8 cellular contexts compared by ENCODE assay signal in genomic region chr1:152034654-152035405, GRCh38. TPM values are rescaled to one million over a fixed set of nuclear protein-coding genes. Genes with fewer than 3 reads are reported as not detected.
DNase-seq lines count a peak whose midpoint lies in the region; ATAC-seq and TF ChIP-seq lines count a peak whose summit lies in the region.

No MANE protein-coding gene starts in this region.

- no peak for TF ChIP-seq POLR2A in body of pancreas (IDR thresholded peaks at IDR 0.05)

- intact Hi-C loops in body of pancreas (cut with DNase I), result no loop called here

- peaks cover 49% of the 10 kb centered on the region for H3K36me3 ChIP-seq in MG63
- H3K36me3 ChIP-seq in body of pancreas (replicated peaks in 1 of 2; ENCODE audit: insufficient read depth in 1 of 2, low read depth in 2 of 2), result peaks cover 9 to 14% of the 10 kb centered on the region in 2 donors

- H3K4me3 ChIP-seq in MG63 (peak overlapping the region; percentile 69), body of pancreas (peak overlapping the region in 1 of 2 donors; percentile 47)

- ATAC-seq in body of pancreas (peak; percentile 38), GM21423 (IDR thresholded peaks at IDR 0.05; ENCODE audit: unreplicated experiment) (no peak)

- WGBS in body of pancreas, 2 donors, result 17 to 25% methylated on average over 8 of the region's 8 CpGs

- H3K27me3 ChIP-seq in MG63 (no peaks in the 10 kb centered on the region), body of pancreas (no peaks in the 10 kb centered on the region)

- TF ChIP-seq CTCF in GM20000 (IDR thresholded peaks at IDR 0.05; ENCODE audit: extremely low read depth, missing control alignments), result peak; percentile 15
- peak in 6 of 7 experiments; percentile 20 to 58 (median 53) for TF ChIP-seq CTCF in body of pancreas (IDR thresholded peaks at IDR 0.05)

- H3K9me3 ChIP-seq in MG63 (no peaks in the 10 kb centered on the region), body of pancreas (no peaks in the 10 kb centered on the region)

- H3K4me1 ChIP-seq in body of pancreas, result peaks cover 28% of the 10 kb centered on the region

- DNase-seq in COLO668 (lab: John Stamatoyannopoulos, UW; ENCODE audit: unreplicated experiment) (peak; percentile 16), GM20000 (ENCODE audit: low spot score) (peak; percentile 74), MG63 (peak; percentile 61), T-helper 9 cell (peak; percentile 48), body of pancreas (peak in 3 of 4 donors; percentile 42 to 57 (median 44)), islet precursor cell (peak; percentile 81)
- peak; percentile 55 to 64 for DNase-seq in stimulated activated CD4-positive, alpha-beta T cell treated with anti-CD3 and anti-CD28 coated beads, Interleukin-2, amount 100 ng/mL, for 48 hours

- peak overlapping the region; percentile 9 to 94 (median 72) for H3K27ac ChIP-seq in body of pancreas

RNA-seq across cellular contexts. Expression of gene S100A11, which starts 2.0 kb away (rescaled TPM):
- total RNA-seq in MG63 (2014; rRNA removed; shearing (Covaris generic); ENCODE audit: low replicate concordance), result 347 and 507 TPM in 2 replicates
- 100 to 1,000 TPM in 1 of 2 donors, 10 to 100 TPM in 1; 76.1 to 101 TPM for total RNA-seq in body of pancreas

RNA-seq across cellular contexts. Expression of gene S100A10, which starts 41.2 kb away (rescaled TPM):
- 213 and 271 TPM in 2 replicates for total RNA-seq in MG63 (2014; rRNA removed; shearing (Covaris generic); ENCODE audit: low replicate concordance)
- total RNA-seq in body of pancreas, result 100 to 1,000 TPM in 1 of 2 donors, 10 to 100 TPM in 1; 40.7 to 105 TPM

RNA-seq across cellular contexts. Expression of gene TCHHL1, which starts 54.0 kb away (rescaled TPM):
- total RNA-seq in MG63 (2014; rRNA removed; shearing (Covaris generic); ENCODE audit: low replicate concordance), result not detected in 2 replicates
- total RNA-seq in body of pancreas, result not detected

Comparison
In these comparisons a context has a peak if more than half of its experiments do, and no peak if none do; other contexts are left out.
1. DNase-seq: peak in every context shown above with its lines; median percentile 81 in islet precursor cell; 74 in GM20000; 61 in MG63; 60 in stimulated activated CD4-positive, alpha-beta T cell treated with anti-CD3 and anti-CD28 coated beads, Interleukin-2, amount 100 ng/mL, for 48 hours; 48 in T-helper 9 cell; 44 in body of pancreas; 16 in COLO668.